1 cellular context compared by ENCODE assay signal in the genomic region with DNA sequence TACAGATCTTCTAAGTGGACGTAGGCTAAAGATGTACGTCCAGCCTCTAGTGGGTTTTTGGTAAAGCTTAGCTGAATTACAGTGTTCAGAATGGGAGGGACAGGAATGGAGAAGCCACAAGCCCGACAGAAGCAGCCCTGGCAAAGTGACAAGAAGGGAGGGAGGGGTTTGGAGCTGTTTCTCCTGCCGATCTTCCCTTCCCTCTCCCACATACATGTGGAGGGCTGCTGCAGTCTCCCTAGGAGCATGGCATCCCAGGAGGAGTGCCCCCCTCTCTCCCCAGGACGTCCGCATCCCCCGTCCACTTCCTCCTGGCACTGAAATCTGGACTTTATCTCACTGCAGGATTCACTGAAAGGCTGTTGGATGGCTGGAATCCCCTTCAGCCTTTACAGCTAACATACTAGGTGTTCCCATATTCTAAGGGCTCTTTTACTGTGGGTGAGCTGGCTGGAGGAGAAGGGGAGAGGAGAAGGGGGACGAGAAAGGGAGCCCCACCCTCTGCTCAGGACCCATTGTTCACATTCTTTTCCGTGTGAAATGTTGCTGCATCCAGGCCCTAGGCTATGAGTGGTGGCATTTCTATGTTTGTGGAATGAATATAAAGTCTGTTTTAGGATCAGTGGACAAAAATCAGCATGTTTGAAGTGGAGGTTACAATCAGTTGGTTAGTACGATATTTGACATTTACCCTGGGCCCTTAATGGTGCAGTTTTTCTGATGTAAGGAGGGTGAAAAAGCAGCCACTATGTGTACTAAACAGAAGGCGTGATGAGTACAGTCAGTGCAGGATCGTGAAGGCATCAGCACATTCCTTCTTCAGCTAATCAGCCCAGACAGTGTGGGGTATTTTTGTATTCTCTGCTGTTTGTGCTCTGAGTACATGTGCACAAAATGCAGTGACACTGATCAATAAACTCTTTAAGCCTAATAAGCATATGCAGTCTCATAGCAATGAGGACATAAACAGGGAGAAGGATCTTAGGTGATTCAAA.
TF ChIP-seq lines count a peak whose summit lies in the region.

No MANE protein-coding gene starts in this region.

TF ChIP-seq in H1, 55 proteins besides CTCF, POLR2A, EP300 and RAD21:
- TF ChIP-seq SIRT6 (IDR thresholded peaks at IDR 0.05; ENCODE audit: low read length): no peak
- no peak for TF ChIP-seq SIX5 (IDR thresholded peaks at IDR 0.05; ENCODE audit: low read depth, low read length)
- no peak for TF ChIP-seq SP2 (IDR thresholded peaks at IDR 0.05; ENCODE audit: low read length)
- no peak for TF ChIP-seq EGR1 (IDR thresholded peaks at IDR 0.05; ENCODE audit: borderline replicate concordance, low read depth, low read length)
- TF ChIP-seq SP1 (IDR thresholded peaks at IDR 0.05; ENCODE audit: low read depth, low read length): no peak
- no peak for TF ChIP-seq FOSL1 (IDR thresholded peaks at IDR 0.05; ENCODE audit: insufficient read depth, low read depth, low read length)
- TF ChIP-seq PHF8 (conservative IDR thresholded peaks at IDR 0.05; ENCODE audit: low read depth, low read length): no peak
